8 cellular contexts compared by ENCODE assay signal in the genomic region with DNA sequence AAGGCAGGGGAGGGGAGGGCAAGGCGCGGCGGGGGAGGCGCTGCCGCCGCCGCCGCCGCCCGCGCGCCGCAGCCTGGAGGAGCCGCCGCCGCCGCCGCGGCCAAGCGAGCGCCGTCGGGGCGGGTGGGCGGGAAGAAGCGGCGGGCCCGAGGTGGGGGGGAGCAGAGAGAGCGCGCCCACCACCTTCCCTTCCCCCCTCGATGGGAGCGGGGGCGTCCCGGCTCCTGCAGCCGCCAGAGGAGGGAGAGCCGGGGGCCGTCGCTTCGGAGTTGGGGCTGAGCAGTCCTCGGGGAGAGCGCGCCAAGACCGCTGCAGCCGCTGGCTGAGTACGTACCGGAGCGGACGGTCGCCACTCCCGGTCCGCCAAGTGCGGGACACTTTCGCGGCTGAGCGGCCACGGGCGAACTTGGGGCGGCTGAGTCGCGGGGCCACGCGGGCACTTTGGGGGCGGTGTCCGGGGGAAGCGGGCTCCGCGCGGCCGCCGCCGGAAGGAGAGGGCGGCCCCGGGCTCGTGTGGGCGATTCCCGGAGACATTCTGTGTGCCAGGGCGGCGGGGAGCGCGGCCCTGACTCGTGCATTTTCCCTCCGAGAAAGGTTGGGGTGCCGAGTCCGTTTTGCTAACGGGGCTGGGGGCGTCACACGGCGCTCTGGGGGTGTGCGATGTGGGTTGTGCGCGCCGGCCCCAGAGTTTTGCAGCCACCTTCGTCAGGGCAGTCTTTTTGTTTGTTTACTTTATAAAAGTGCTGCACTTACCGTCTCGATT. TPM values are rescaled to one million over a fixed set of nuclear protein-coding genes. Genes with fewer than 3 reads are reported as not detected.
DNase-seq lines count a peak whose midpoint lies in the region; ATAC-seq and TF ChIP-seq lines count a peak whose summit lies in the region.

A gene with protein sequence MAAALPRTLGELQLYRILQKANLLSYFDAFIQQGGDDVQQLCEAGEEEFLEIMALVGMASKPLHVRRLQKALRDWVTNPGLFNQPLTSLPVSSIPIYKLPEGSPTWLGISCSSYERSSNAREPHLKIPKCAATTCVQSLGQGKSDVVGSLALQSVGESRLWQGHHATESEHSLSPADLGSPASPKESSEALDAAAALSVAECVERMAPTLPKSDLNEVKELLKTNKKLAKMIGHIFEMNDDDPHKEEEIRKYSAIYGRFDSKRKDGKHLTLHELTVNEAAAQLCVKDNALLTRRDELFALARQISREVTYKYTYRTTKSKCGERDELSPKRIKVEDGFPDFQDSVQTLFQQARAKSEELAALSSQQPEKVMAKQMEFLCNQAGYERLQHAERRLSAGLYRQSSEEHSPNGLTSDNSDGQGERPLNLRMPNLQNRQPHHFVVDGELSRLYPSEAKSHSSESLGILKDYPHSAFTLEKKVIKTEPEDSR (plus strand): TSS at position 49 of the 763 bp plus-strand sequence. CDS start 10,094 bp downstream, outside the sequence.

- H3K27me3 Mint-ChIP-seq in activated naive CD8-positive, alpha-beta T cell treated with anti-CD3 and anti-CD28 coated beads for 36 hours, result no peaks in the 10 kb centered on the region

- peak within 1 kb of the TSS; percentile 96 to 99 (median 97) for H3K27ac ChIP-seq in BLaER1 treated with 17β-estradiol and CSF1 and Interleukin-3, amounts not matched to agents 10 nM and 100 nM
- peak within 1 kb of the TSS; percentile 82 for H3K27ac ChIP-seq in SK-N-MC
- peak within 1 kb of the TSS; percentile 97 for H3K27ac ChIP-seq in vagina

- H3K9ac ChIP-seq in BLaER1 treated with 17β-estradiol and CSF1 and Interleukin-3, amounts not matched to agents 10 nM and 100 nM, result peak within 1 kb of the TSS; percentile 95 to 99 (median 97)
- peak within 1 kb of the TSS; percentile 84 for H3K9ac ChIP-seq in SK-N-MC (ENCODE audit: insufficient read length)

- peaks cover 9% of the 10 kb centered on the region for H3K36me3 Mint-ChIP-seq in activated naive CD8-positive, alpha-beta T cell treated with anti-CD3 and anti-CD28 coated beads for 36 hours

- peak within 1 kb of the TSS; percentile 95 for H3K27ac Mint-ChIP-seq in activated naive CD8-positive, alpha-beta T cell treated with anti-CD3 and anti-CD28 coated beads for 36 hours

- peak; percentile 37 for ATAC-seq in HG03457 (IDR thresholded peaks at IDR 0.05; ENCODE audit: unreplicated experiment)
- ATAC-seq in left cardiac atrium, result peak; percentile 38 to 55

- no peaks in the 10 kb centered on the region for H3K9me3 Mint-ChIP-seq in activated naive CD8-positive, alpha-beta T cell treated with anti-CD3 and anti-CD28 coated beads for 36 hours

- peaks cover 35% of the 10 kb centered on the region for H3K4me1 Mint-ChIP-seq in activated naive CD8-positive, alpha-beta T cell treated with anti-CD3 and anti-CD28 coated beads for 36 hours

- H4K20me1 ChIP-seq in BLaER1 treated with 17β-estradiol and CSF1 and Interleukin-3, amounts not matched to agents 10 nM and 100 nM, result peaks cover 0 to 35% (median 21%) of the 10 kb centered on the region in 11 experiments; a peak in 16 of 22 replicates

- H3K4me3 Mint-ChIP-seq in activated naive CD8-positive, alpha-beta T cell treated with anti-CD3 and anti-CD28 coated beads for 36 hours, result peak within 1 kb of the TSS; percentile 95

- H3K4me1 ChIP-seq in BLaER1 treated with 17β-estradiol and CSF1 and Interleukin-3, amounts not matched to agents 10 nM and 100 nM, result peaks cover 14 to 67% (median 27%) of the 10 kb centered on the region in 10 experiments
- peaks cover 46% of the 10 kb centered on the region for H3K4me1 ChIP-seq in vagina

- peak within 1 kb of the TSS; percentile 82 to 97 (median 92) for H3K4me3 ChIP-seq in BLaER1 treated with 17β-estradiol and CSF1 and Interleukin-3, amounts not matched to agents 10 nM and 100 nM
- H3K4me3 ChIP-seq in SK-N-MC (peak within 1 kb of the TSS; percentile 87), vagina (peak within 1 kb of the TSS; percentile 95 to 98)

- H3K9me3 ChIP-seq in BLaER1 treated with 17β-estradiol and CSF1 and Interleukin-3, amounts not matched to agents 10 nM and 100 nM (replicated peaks in 1 of 11), result no peaks in the 10 kb centered on the region
- H3K9me3 ChIP-seq in SK-N-MC (ENCODE audit: low read depth, low read length), result no peaks in the 10 kb centered on the region
- no peaks in the 10 kb centered on the region for H3K9me3 ChIP-seq in vagina

- no peak for TF ChIP-seq POLR2A in vagina (IDR thresholded peaks at IDR 0.05)

- H3K27me3 ChIP-seq in BLaER1 treated with 17β-estradiol and CSF1 and Interleukin-3, amounts not matched to agents 10 nM and 100 nM, result no peaks in the 10 kb centered on the region
- no peaks in the 10 kb centered on the region for H3K27me3 ChIP-seq in vagina

- peaks cover 0 to 8% (median 3%) of the 10 kb centered on the region in 11 experiments; a peak in 4 of 22 replicates for H3K36me3 ChIP-seq in BLaER1 treated with 17β-estradiol and CSF1 and Interleukin-3, amounts not matched to agents 10 nM and 100 nM
- no peaks in the 10 kb centered on the region for H3K36me3 ChIP-seq in SK-N-MC (ENCODE audit: insufficient read depth, low read length)
- no peaks in the 10 kb centered on the region for H3K36me3 ChIP-seq in vagina

- no peak for TF ChIP-seq CTCF in vagina (IDR thresholded peaks at IDR 0.05)

- peak within 1 kb of the TSS; percentile 87 to 95 (median 92) for H3K4me2 ChIP-seq in BLaER1 treated with 17β-estradiol and CSF1 and Interleukin-3, amounts not matched to agents 10 nM and 100 nM

- DNase-seq in GM19240 (ENCODE audit: insufficient read length, low spot score) (peak; percentile 33), SK-N-MC (ENCODE audit: low read depth, low spot score) (no peak), left cardiac atrium (peak; percentile 74), putamen (ENCODE audit: low spot score) (peak; percentile 56), vagina (ENCODE audit: extremely low spot score in 2 of 2) (no peak)
- peak; percentile 71 for DNase-seq in activated naive CD8-positive, alpha-beta T cell treated with anti-CD3 and anti-CD28 coated beads for 36 hours

- intact Hi-C loops in left cardiac atrium (cut with DNase I), result loop anchor here in 1 of 2 donors (10.0 kb wide), 1 partner anchor 114 kb away; a partner anchor contains a TSS
- intact Hi-C loops in vagina (cut with DNase I), result loop anchor here (10.0 kb wide), 1 partner anchor 114 kb away; a partner anchor contains a TSS

RNA-seq across cellular contexts. Expression of the gene that starts here (rescaled TPM):
- total RNA-seq in activated naive CD8-positive, alpha-beta T cell treated with anti-CD3 and anti-CD28 coated beads for 36 hours, result 10 to 100 TPM; 24.9 to 33.3 TPM
- total RNA-seq in left cardiac atrium, result 10 to 100 TPM; 38.5 to 39.7 TPM
- 78.6 TPM for total RNA-seq in vagina

Comparison
In these comparisons a context has a peak if more than half of its experiments do, and no peak if none do; other contexts are left out.
1. DNase-seq: peak in GM19240 (single experiment), activated naive CD8-positive, alpha-beta T cell treated with anti-CD3 and anti-CD28 coated beads for 36 hours (single experiment), left cardiac atrium (single experiment) and putamen (single experiment); none in SK-N-MC (single experiment) and vagina (0 of 2).
2. Peak in every context shown above with its lines, with median percentiles within 50 percentile points of each other: H3K27ac ChIP-seq and H3K4me3 ChIP-seq.